ENCODE assay signal across 9 cellular contexts in genomic region chr6:81766482-81767069, GRCh38. TPM values are rescaled to one million over a fixed set of nuclear protein-coding genes. Genes with fewer than 3 reads are reported as not detected.
A peak's percentile ranks its signal among the peaks of the same experiment; 100 is the strongest.
DNase-seq lines count a peak whose midpoint lies in the region; ATAC-seq and TF ChIP-seq lines count a peak whose summit lies in the region.
"Had no signal": no experiment of that assay in that cellular context is flagged by ENCODE, and none has a peak within 500 bp of the region (broad histone marks: within the 10 kb centered on the region; RNA-seq: fewer than 3 reads in every experiment).

No MANE protein-coding gene starts in this region.

- no peak overlapping the region for H3K4me3 Mint-ChIP-seq in mesothelial cell of epicardium
- H3K4me3 Mint-ChIP-seq in activated T-cell treated with anti-CD3 and anti-CD28 coated beads, Interleukin-2, amount 50 U/mL, for 72 hours: no peak overlapping the region
- no peak overlapping the region for H3K4me3 Mint-ChIP-seq in WTC11

- H3K27ac Mint-ChIP-seq in mesothelial cell of epicardium (peak overlapping the region; percentile 70), WTC11 (no peak overlapping the region)
- no peak overlapping the region for H3K27ac Mint-ChIP-seq in activated T-cell treated with anti-CD3 and anti-CD28 coated beads, Interleukin-2, amount 50 U/mL, for 72 hours

- DNase-seq in HL-60 (ENCODE audit: low read depth in 1 of 2, low spot score in 1 of 2): peak; percentile 64 to 89
- peak; percentile 97 for DNase-seq in astrocyte of the spinal cord (ENCODE audit: low read depth, low spot score)
- DNase-seq in mesothelial cell of epicardium (ENCODE audit: low spot score in 2 of 2, unreplicated experiment in 2 of 2): no peak
- no peak for DNase-seq in NCI-H446 (lab: John Stamatoyannopoulos, UW)
- no peak for DNase-seq in activated T-cell treated with anti-CD3 and anti-CD28 coated beads, Interleukin-2, amount 50 U/mL, for 72 hours
- no peak for DNase-seq in WTC11 (ENCODE audit: low spot score)

- CTCF ChIA-PET in WTC11 (lab: Charles Lee): no interaction called here

- in situ Hi-C loops in astrocyte of the spinal cord (cut with HindIII; ENCODE audit: low sequenced_read_pairs): no loop called here

- H3K9me3 Mint-ChIP-seq in mesothelial cell of epicardium (peaks cover 5% of the 10 kb centered on the region), WTC11 (peaks cover 15% of the 10 kb centered on the region)
- H3K9me3 Mint-ChIP-seq in activated T-cell treated with anti-CD3 and anti-CD28 coated beads, Interleukin-2, amount 50 U/mL, for 72 hours: no peaks in the 10 kb centered on the region

- TF ChIP-seq CTCF in HL-60 (IDR thresholded peaks at IDR 0.05; ENCODE audit: insufficient read depth, low read length) (no peak), astrocyte of the spinal cord (IDR thresholded peaks at IDR 0.05; ENCODE audit: low read depth, low read length) (no peak), mesothelial cell of epicardium (IDR thresholded peaks at IDR 0.05; ENCODE audit: unreplicated experiment) (no peak), WTC11 (IDR thresholded peaks at IDR 0.05) (no peak)

- POLR2A ChIA-PET in WTC11 (lab: Charles Lee): no interaction called here

- H3K27me3 Mint-ChIP-seq in mesothelial cell of epicardium (ENCODE audit: low read depth) (no peaks in the 10 kb centered on the region), WTC11 (ENCODE audit: low read depth) (no peaks in the 10 kb centered on the region)
- peaks cover 28% of the 10 kb centered on the region for H3K27me3 Mint-ChIP-seq in activated T-cell treated with anti-CD3 and anti-CD28 coated beads, Interleukin-2, amount 50 U/mL, for 72 hours (ENCODE audit: low read depth)

- peak overlapping the region; percentile 89 for H3K27ac ChIP-seq in HL-60 (replicated peaks)
- H3K27ac ChIP-seq: VCaP had no signal

- ATAC-seq in GM19025 (IDR thresholded peaks at IDR 0.05; ENCODE audit: low read depth, unreplicated experiment) (peak; percentile 59), WTC11 (no peak), GM21526 (IDR thresholded peaks at IDR 0.05; ENCODE audit: low FRiP score, unreplicated experiment) (no peak)
- ATAC-seq in activated T-cell treated with anti-CD3 and anti-CD28 coated beads, Interleukin-2, amount 50 U/mL, for 72 hours (replicated peaks in 1 of 2): no peak

- no peaks in the 10 kb centered on the region for H3K36me3 Mint-ChIP-seq in mesothelial cell of epicardium
- H3K36me3 Mint-ChIP-seq in activated T-cell treated with anti-CD3 and anti-CD28 coated beads, Interleukin-2, amount 50 U/mL, for 72 hours (ENCODE audit: insufficient read depth in 2 of 2): peaks cover 0 to 1% of the 10 kb centered on the region in 2 donors
- peaks cover 3% of the 10 kb centered on the region for H3K36me3 Mint-ChIP-seq in WTC11

- H3K4me3 ChIP-seq in HL-60 (replicated peaks; ENCODE audit: insufficient read depth, low read length) (no peak overlapping the region), astrocyte of the spinal cord (ENCODE audit: low read depth, low read length) (no peak overlapping the region)

- H3K4me1 Mint-ChIP-seq in mesothelial cell of epicardium: peaks cover 43% of the 10 kb centered on the region
- no peaks in the 10 kb centered on the region for H3K4me1 Mint-ChIP-seq in activated T-cell treated with anti-CD3 and anti-CD28 coated beads, Interleukin-2, amount 50 U/mL, for 72 hours (ENCODE audit: low read depth)
- H3K4me1 Mint-ChIP-seq in WTC11: peaks cover 33% of the 10 kb centered on the region

- no peaks in the 10 kb centered on the region for H3K27me3 ChIP-seq in HL-60 (ENCODE audit: insufficient read depth, poor library complexity, severe bottlenecking)

TF ChIP-seq in WTC11, 78 proteins besides CTCF, POLR2A, EP300 and RAD21:
- no peak for TF ChIP-seq ZSCAN18 (CRISPR knock-in tag; IDR thresholded peaks at IDR 0.05)
- TF ChIP-seq SMAD4 (CRISPR knock-in tag; IDR thresholded peaks at IDR 0.05): no peak
- no peak for TF ChIP-seq ARID4B (CRISPR knock-in tag; IDR thresholded peaks at IDR 0.05; ENCODE audit: borderline replicate concordance)
- TF ChIP-seq ZMAT4 (CRISPR knock-in tag; IDR thresholded peaks at IDR 0.05): no peak
- TF ChIP-seq E2F1 (CRISPR knock-in tag; IDR thresholded peaks at IDR 0.05): no peak
- TF ChIP-seq HMGA2 (CRISPR knock-in tag; IDR thresholded peaks at IDR 0.05): no peak
- TF ChIP-seq JAZF1 (CRISPR knock-in tag; IDR thresholded peaks at IDR 0.05): no peak
- TF ChIP-seq CBFB (CRISPR knock-in tag; IDR thresholded peaks at IDR 0.05; ENCODE audit: low read depth): no peak

RNA-seq across cellular contexts. Expression of gene TENT5A, which starts 14.1 kb away (rescaled TPM):
- total RNA-seq in mesothelial cell of epicardium (9.8 to 11.5 TPM (median 10.9 TPM) in 3 replicates), WTC11 (2021) (3.2 to 4.4 TPM (median 4.2 TPM) in 3 replicates)
- total RNA-seq in activated T-cell treated with anti-CD3 and anti-CD28 coated beads, Interleukin-2, amount 50 U/mL, for 72 hours: 1 to 10 TPM; 1.7 to 2.4 TPM

Comparison
In these comparisons a context has a peak if more than half of its experiments do, and no peak if none do; other contexts are left out.
1. DNase-seq: peak in HL-60 (2 of 2) and astrocyte of the spinal cord (single experiment); none in mesothelial cell of epicardium (0 of 2), NCI-H446 (0 of 2), activated T-cell treated with anti-CD3 and anti-CD28 coated beads, Interleukin-2, amount 50 U/mL, for 72 hours (0 of 2) and WTC11 (single experiment).